8 cellular contexts compared by ENCODE assay signal in genomic region chr12:88141425-88141773, GRCh38. TPM values are rescaled to one million over a fixed set of nuclear protein-coding genes. Genes with fewer than 3 reads are reported as not detected.
DNase-seq lines count a peak whose midpoint lies in the region; ATAC-seq, FAIRE-seq and TF ChIP-seq lines count a peak whose summit lies in the region.

No MANE protein-coding gene starts in this region.

- H2AK5ac ChIP-seq in mesenchymal stem cell (ENCODE audit: low read length, severe bottlenecking): no peak overlapping the region

- H3K23ac ChIP-seq in mesenchymal stem cell (ENCODE audit: low read length in 2 of 2): no peak overlapping the region

- WGBS in K562 (ENCODE audit: insufficient coverage, low coverage, missing lambda C conversion rate): under 1% methylated on average over 13 of the region's 13 CpGs
- 17% methylated on average over 13 of the region's 13 CpGs for WGBS in mesenchymal stem cell

- H3K4me1 ChIP-seq in K562 (replicated peaks in 1 of 2; ENCODE audit: control insufficient read depth in 2 of 2, insufficient read depth in 2 of 2, low read length in 2 of 2) (peaks cover 0 to 7% of the 10 kb centered on the region in 2 experiments; a peak in 2 of 5 replicates), mesenchymal stem cell (ENCODE audit: control insufficient read depth, insufficient read depth, low read depth, low read length) (peaks cover 4% of the 10 kb centered on the region)

- H3K4me3 ChIP-seq in K562 (peak overlapping the region; percentile 68), mesenchymal stem cell (ENCODE audit: insufficient read depth in 1 of 2, low read depth in 1 of 2, low read length in 2 of 2) (peak overlapping the region; percentile 84 to 91)

- peaks cover 51% of the 10 kb centered on the region for H3K4me1 Mint-ChIP-seq in stimulated activated naive CD8-positive, alpha-beta T cell treated with anti-CD3 and anti-CD28 coated beads, Interleukin-15, Interleukin-2, amounts not matched to agents 100 ng/mL and 50 ng/mL, for 24 hours (ENCODE audit: low read depth)

- H3K9me1 ChIP-seq in K562 (ENCODE audit: control insufficient read depth, insufficient read depth, low read length): no peaks in the 10 kb centered on the region

- no peak for TF ChIP-seq CTCF in K562 (IDR thresholded peaks at IDR 0.05 in 2 of 3, conservative IDR thresholded peaks at IDR 0.05 in 1 of 3; ENCODE audit: insufficient read depth in 2 of 3, low read depth in 1 of 3, low read length in 3 of 3)

- H3K36me3 ChIP-seq in K562 (ENCODE audit: control insufficient read depth, insufficient read depth, low read length) (peaks cover 29% of the 10 kb centered on the region; the same call in 2 of the 3 replicates), mesenchymal stem cell (ENCODE audit: control insufficient read depth in 1 of 2, insufficient read depth in 2 of 2, low read depth in 1 of 2, low read length in 2 of 2) (peaks cover 4 to 31% of the 10 kb centered on the region in 2 experiments)

- H3K9me3 Mint-ChIP-seq in stimulated activated naive CD8-positive, alpha-beta T cell treated with anti-CD3 and anti-CD28 coated beads, Interleukin-15, Interleukin-2, amounts not matched to agents 100 ng/mL and 50 ng/mL, for 24 hours: no peaks in the 10 kb centered on the region

- no peak overlapping the region for H2BK15ac ChIP-seq in mesenchymal stem cell (ENCODE audit: low read depth, poor library complexity, severe bottlenecking)

- CTCF ChIA-PET in K562 (lab: Yijun Ruan, JAX; ENCODE audit: low intra/inter-chr PET ratio): no interaction called here

- H4K91ac ChIP-seq in mesenchymal stem cell (ENCODE audit: low read length): no peak overlapping the region

- peaks cover 16% of the 10 kb centered on the region for H3K79me1 ChIP-seq in mesenchymal stem cell (replicated peaks; ENCODE audit: low read length, poor library complexity, severe bottlenecking)

- TF ChIP-seq POLR2A in K562 (conservative IDR thresholded peaks at IDR 0.05): no peak

- peak overlapping the region; percentile 66 for H3K27ac ChIP-seq in K562 (ENCODE audit: extremely low read depth, low read depth, low read length)
- H3K27ac ChIP-seq in mesenchymal stem cell (ENCODE audit: low read length, poor library complexity, severe bottlenecking): peak overlapping the region; percentile 71

- H3K14ac ChIP-seq in mesenchymal stem cell (ENCODE audit: low read length in 2 of 2): no peak overlapping the region

- H2BK5ac ChIP-seq in mesenchymal stem cell (ENCODE audit: low read depth, low read length, poor library complexity, severe bottlenecking): no peak overlapping the region

- H3K18ac ChIP-seq in mesenchymal stem cell (ENCODE audit: low read depth in 1 of 2, low read length in 2 of 2): peak overlapping the region in 1 of 2 experiments; percentile 73

- intact Hi-C loops in K562 (cut with micrococcal nuclease) (loop anchor here (10.0 kb wide), 1 partner anchor 1383 kb away; the partner anchor contains the start of genes GALNT4 and POC1B), head of caudate nucleus (cut with DNase I) (loop anchor here (5.0 kb wide), 1 partner anchor 109 kb away; no protein-coding TSS in a partner anchor)

- H3K4me2 ChIP-seq in K562 (ENCODE audit: insufficient read depth, low read length) (peak overlapping the region; percentile 75), mesenchymal stem cell (ENCODE audit: low read length, poor library complexity, severe bottlenecking) (peak overlapping the region; percentile 90)

- H3K4ac ChIP-seq in mesenchymal stem cell (ENCODE audit: low read depth in 1 of 2, low read length in 2 of 2): peak overlapping the region in 1 of 2 experiments; percentile 43

- H3K79me2 ChIP-seq in K562 (ENCODE audit: control insufficient read depth, insufficient read depth, low read length): peaks cover 45% of the 10 kb centered on the region

- DNase-seq in stimulated activated naive CD8-positive, alpha-beta T cell treated with anti-CD3 and anti-CD28 coated beads, Interleukin-15, Interleukin-2, amounts not matched to agents 100 U/mL and 50 U/mL, for 24 hours: no peak
- DNase-seq in K562 (ENCODE audit: extremely low read depth in 1 of 4, low spot score in 3 of 4) (no peak), mesenchymal stem cell (no peak), head of caudate nucleus (no peak), DMS153 (lab: John Stamatoyannopoulos, UW) (no peak), cerebellar nuclear complex (lab: John Stamatoyannopoulos, UW) (no peak)
- no peak for DNase-seq in NK-92 treated with Interleukin-12 subunit alpha and Interleukin-12 subunit beta, amount 100 ng/mL, for 24 hours (lab: John Stamatoyannopoulos, UW)

- peaks cover 32% of the 10 kb centered on the region for H3K36me3 Mint-ChIP-seq in stimulated activated naive CD8-positive, alpha-beta T cell treated with anti-CD3 and anti-CD28 coated beads, Interleukin-15, Interleukin-2, amounts not matched to agents 100 ng/mL and 50 ng/mL, for 24 hours (ENCODE audit: low read depth)

- in situ Hi-C loops in K562 (cut with MboI): no loop called here

- no peaks in the 10 kb centered on the region for H4K20me1 ChIP-seq in K562 (replicated peaks; ENCODE audit: control insufficient read depth, insufficient read depth, low read length)

- H4K8ac ChIP-seq in mesenchymal stem cell (ENCODE audit: low read length): peak overlapping the region; percentile 87

- BruUV-seq in K562 (replicated peaks; lab: Mats Ljungman, UMichigan): TSS peak; percentile 81

- POLR2A ChIA-PET in K562 (lab: Yijun Ruan, JAX): interaction anchor here (1.1 to 1.4 kb wide), 3 partner anchors 9 to 27 kb away, joined by 3 to 6 read pairs (median 5); no protein-coding TSS in a partner anchor

- peak overlapping the region; percentile 91 for H3K27ac Mint-ChIP-seq in stimulated activated naive CD8-positive, alpha-beta T cell treated with anti-CD3 and anti-CD28 coated beads, Interleukin-15, Interleukin-2, amounts not matched to agents 100 ng/mL and 50 ng/mL, for 24 hours

- no peaks in the 10 kb centered on the region for H3K9me3 ChIP-seq in K562 (replicated peaks; ENCODE audit: control insufficient read depth, insufficient read depth, low read depth, low read length)
- H3K9me3 ChIP-seq in mesenchymal stem cell (ENCODE audit: control insufficient read depth, low read length): no peaks in the 10 kb centered on the region

- no peak overlapping the region for H2BK12ac ChIP-seq in mesenchymal stem cell (ENCODE audit: low read length in 2 of 2)

- no peak for FAIRE-seq in K562 (lab: Jason Lieb, UNC)

- H3K9ac ChIP-seq in K562 (ENCODE audit: insufficient read depth in 1 of 2, low read depth in 2 of 2, low read length in 2 of 2) (peak overlapping the region; percentile 68 to 90), mesenchymal stem cell (ENCODE audit: low read length) (peak overlapping the region; percentile 91)

- H3K27me3 ChIP-seq in K562 (ENCODE audit: control insufficient read depth in 2 of 2, insufficient read depth in 2 of 2, low read length in 2 of 2): no peaks in the 10 kb centered on the region
- no peaks in the 10 kb centered on the region for H3K27me3 ChIP-seq in mesenchymal stem cell (ENCODE audit: control insufficient read depth in 1 of 2, insufficient read depth in 1 of 2, low read length in 2 of 2)

- no peak for TF ChIP-seq RAD21 in K562 (CRISPR knock-in tag; conservative IDR thresholded peaks at IDR 0.05 in 1 of 2, IDR thresholded peaks at IDR 0.05 in 1 of 2)

- no peaks in the 10 kb centered on the region for H3K27me3 Mint-ChIP-seq in stimulated activated naive CD8-positive, alpha-beta T cell treated with anti-CD3 and anti-CD28 coated beads, Interleukin-15, Interleukin-2, amounts not matched to agents 100 ng/mL and 50 ng/mL, for 24 hours

- peak overlapping the region; percentile 95 for H3K4me3 Mint-ChIP-seq in stimulated activated naive CD8-positive, alpha-beta T cell treated with anti-CD3 and anti-CD28 coated beads, Interleukin-15, Interleukin-2, amounts not matched to agents 100 ng/mL and 50 ng/mL, for 24 hours

- ATAC-seq in stimulated activated naive CD8-positive, alpha-beta T cell treated with anti-CD3 and anti-CD28 coated beads, Interleukin-15, Interleukin-2, amounts not matched to agents 100 U/mL and 50 U/mL, for 24 hours: no peak
- ATAC-seq in K562: peak; percentile 1; the same call in 1 of the 3 replicates

- H2BK120ac ChIP-seq in mesenchymal stem cell (ENCODE audit: low read depth, low read length): no peak overlapping the region

- no peak for TF ChIP-seq EP300 in K562 (IDR thresholded peaks at IDR 0.05; ENCODE audit: low read length)

- H2AFZ ChIP-seq in K562 (ENCODE audit: low read depth, low read length) (peak overlapping the region; percentile 94), mesenchymal stem cell (ENCODE audit: low read depth, low read length) (peak overlapping the region; percentile 97)

RNA-seq across cellular contexts. Expression of gene CEP290, which starts 0.5 kb away (rescaled TPM):
- 18.3 and 107 TPM in 2 replicates for total RNA-seq in K562 (2011; cell fraction: chromatin; rRNA removed; ENCODE audit: low replicate concordance)
- total RNA-seq in K562 (2011; cell fraction: nucleolus; rRNA removed): 8.3 and 11.3 TPM in 2 replicates
- total RNA-seq in K562 (2011; cell fraction: nucleoplasm; rRNA removed): 21.1 and 22.5 TPM in 2 replicates
- total RNA-seq in K562 (2014; rRNA removed) (14.1 and 19.3 TPM in 2 replicates), K562 (2014; rRNA removed; fragmentation: Illumina TruSeq; extraction: Trizol) (19.4 and 23.0 TPM in 2 replicates), K562 (2015; rRNA removed; fragmentation: Illumina TruSeq; extraction: Trizol) (16.5 and 18.2 TPM in 2 replicates), K562 (2021) (16.4 and 18.3 TPM in 2 replicates)
- polyA plus RNA-seq in K562 (2011; rRNA removed) (5.8 and 8.0 TPM in 2 replicates), K562 (2014; fragmentation: Illumina TruSeq; extraction: Trizol) (13.2 and 13.5 TPM in 2 replicates), K562 (2014; fragmentation: Nextera tagmentation; extraction: Ambion mirVana) (10 to 100 TPM in 1 of 2 experiments, 1 to 10 TPM in 1; 7.2 to 10.7 TPM), K562 (2014; rRNA removed) (9.8 and 18.1 TPM in 2 replicates)
- polyA plus RNA-seq in K562 (2011; cell fraction: cytosol; rRNA removed): 4.8 TPM in 2 replicates
- 12.5 and 12.8 TPM in 2 replicates for polyA plus RNA-seq in K562 (2011; cell fraction: nucleus; rRNA removed)
- 5.5 and 5.9 TPM in 2 replicates for polyA plus RNA-seq in K562 (2012)
- 19.4 and 24.8 TPM in 2 replicates for polyA minus RNA-seq in K562 (2011; rRNA and poly(A)+ RNA removed)
- polyA minus RNA-seq in K562 (2011; cell fraction: cytosol; rRNA and poly(A)+ RNA removed): 6.3 and 6.9 TPM in 2 replicates
- polyA minus RNA-seq in K562 (2011; cell fraction: nucleus; rRNA and poly(A)+ RNA removed): 32.4 and 42.7 TPM in 2 replicates
- polyA plus RNA-seq in mesenchymal stem cell (2013, experiment 1 of 2): 9.3 TPM
- 9.8 TPM for polyA plus RNA-seq in mesenchymal stem cell (2013, experiment 2 of 2)

RNA-seq across cellular contexts. Expression of gene TMTC3, which starts 0.7 kb away (rescaled TPM):
- 18.8 and 33.4 TPM in 2 replicates for total RNA-seq in K562 (2011; cell fraction: chromatin; rRNA removed; ENCODE audit: low replicate concordance)
- total RNA-seq in K562 (2011; cell fraction: nucleolus; rRNA removed): 5.5 and 5.9 TPM in 2 replicates
- 15.6 and 27.6 TPM in 2 replicates for total RNA-seq in K562 (2011; cell fraction: nucleoplasm; rRNA removed)
- total RNA-seq in K562 (2014; rRNA removed) (4.0 TPM in 2 replicates), K562 (2014; rRNA removed; fragmentation: Illumina TruSeq; extraction: Trizol) (9.8 and 10.9 TPM in 2 replicates), K562 (2015; rRNA removed; fragmentation: Illumina TruSeq; extraction: Trizol) (9.6 and 9.8 TPM in 2 replicates), K562 (2021) (9.1 and 10.0 TPM in 2 replicates)
- polyA plus RNA-seq in K562 (2011; rRNA removed) (5.1 and 7.2 TPM in 2 replicates), K562 (2014; fragmentation: Illumina TruSeq; extraction: Trizol) (3.0 and 4.0 TPM in 2 replicates), K562 (2014; fragmentation: Nextera tagmentation; extraction: Ambion mirVana) (1 to 10 TPM; 4.6 to 4.7 TPM), K562 (2014; rRNA removed) (1.9 and 2.2 TPM in 2 replicates)
- 1.2 and 4.0 TPM in 2 replicates for polyA plus RNA-seq in K562 (2011; cell fraction: cytosol; rRNA removed)
- polyA plus RNA-seq in K562 (2011; cell fraction: nucleus; rRNA removed): 4.8 and 4.9 TPM in 2 replicates
- polyA plus RNA-seq in K562 (2012): 1.2 and 1.7 TPM in 2 replicates
- polyA minus RNA-seq in K562 (2011; rRNA and poly(A)+ RNA removed): 43.4 and 44.5 TPM in 2 replicates
- 11.2 and 12.5 TPM in 2 replicates for polyA minus RNA-seq in K562 (2011; cell fraction: cytosol; rRNA and poly(A)+ RNA removed)
- polyA minus RNA-seq in K562 (2011; cell fraction: nucleus; rRNA and poly(A)+ RNA removed): 4.3 and 10.3 TPM in 2 replicates
- polyA plus RNA-seq in mesenchymal stem cell (2013, experiment 1 of 2): 22.8 TPM
- 25.5 TPM for polyA plus RNA-seq in mesenchymal stem cell (2013, experiment 2 of 2)
